ENCODE assay signal across 28 cellular contexts in genomic region chr20:24627926-24628325, GRCh38.
"Had no signal": no experiment of that assay in that cellular context is flagged by ENCODE, and none has a peak within 500 bp of the region (broad histone marks: within the 10 kb centered on the region; RNA-seq: fewer than 3 reads in every experiment).

No MANE protein-coding gene starts in this region.

- H3K4me1 ChIP-seq: pancreas, prostate gland, suprapubic skin, tibial nerve, uterus had no signal

- H3K27me3 ChIP-seq: pancreas, spleen, suprapubic skin, tibial nerve, uterus had no signal

- DNase-seq: hippocampal formation; immature natural killer cell; left ventricle myocardium inferior; mesendoderm; midbrain; mucosa of descending colon; naive thymus-derived CD4-positive, alpha-beta T cell; pancreas; posterior cingulate gyrus; retina; right cardiac atrium; small intestine; spleen; stimulated activated CD4-positive, alpha-beta T cell treated with anti-CD3 and anti-CD28 coated beads, Interleukin-4, amount 100 ng/mL, for 24 hours; stimulated activated naive CD4-positive, alpha-beta T cell; uterus had no signal

- FAIRE-seq: islet of Langerhans, pancreas, small intestine had no signal

- H3K4me3 ChIP-seq: left ventricle myocardium inferior, lung, mucosa of descending colon, pancreas, prostate gland, spleen, suprapubic skin, tibial nerve, uterus had no signal

- H3K36me3 ChIP-seq: left ventricle myocardium inferior, neutrophil, pancreas, prostate gland, spleen, suprapubic skin, tibial nerve, uterus had no signal

- H3K36me3 Mint-ChIP-seq: immature natural killer cell; natural killer cell treated with Interleukin-12 subunit alpha and Interleukin-12 subunit beta and Interleukin-15 and Interleukin-18, amount 100 ng/mL, for 72 hours; stimulated activated effector memory CD8-positive, alpha-beta T cell treated with anti-CD3 and anti-CD28 coated beads, Interleukin-12 subunit alpha, Interleukin-12 subunit beta, amount 100 ng/mL, for 72 hours had no signal

- H3K9me3 Mint-ChIP-seq: immature natural killer cell; natural killer cell treated with Interleukin-12 subunit alpha and Interleukin-12 subunit beta and Interleukin-15 and Interleukin-18, amount 100 ng/mL, for 72 hours; stimulated activated effector memory CD8-positive, alpha-beta T cell treated with anti-CD3 and anti-CD28 coated beads, Interleukin-12 subunit alpha, Interleukin-12 subunit beta, amount 100 ng/mL, for 72 hours; stimulated activated naive CD8-positive, alpha-beta T cell treated with anti-CD3 and anti-CD28 coated beads, Interleukin-15, Interleukin-2, amounts not matched to agents 100 ng/mL and 50 ng/mL, for 24 hours; type B pancreatic cell had no signal

- H3K27ac ChIP-seq: left ventricle myocardium inferior, neutrophil, pancreas, prostate gland, spleen, suprapubic skin, tibial nerve, uterus had no signal

- H3K27me3 Mint-ChIP-seq: stimulated activated naive CD8-positive, alpha-beta T cell treated with anti-CD3 and anti-CD28 coated beads, Interleukin-15, Interleukin-2, amounts not matched to agents 100 ng/mL and 50 ng/mL, for 24 hours had no signal

- H3K4me3 Mint-ChIP-seq: immature natural killer cell; natural killer cell treated with Interleukin-12 subunit alpha and Interleukin-12 subunit beta and Interleukin-15 and Interleukin-18, amount 100 ng/mL, for 72 hours; neural crest cell; stimulated activated effector memory CD8-positive, alpha-beta T cell treated with anti-CD3 and anti-CD28 coated beads, Interleukin-12 subunit alpha, Interleukin-12 subunit beta, amount 100 ng/mL, for 72 hours; stimulated activated naive CD8-positive, alpha-beta T cell treated with anti-CD3 and anti-CD28 coated beads, Interleukin-15, Interleukin-2, amounts not matched to agents 100 ng/mL and 50 ng/mL, for 24 hours; type B pancreatic cell had no signal

- H3K9me3 ChIP-seq: left ventricle myocardium inferior, mucosa of descending colon, neutrophil, pancreas, prostate gland, spleen, suprapubic skin, uterus had no signal

- H3K27ac Mint-ChIP-seq: immature natural killer cell; natural killer cell treated with Interleukin-12 subunit alpha and Interleukin-12 subunit beta and Interleukin-15 and Interleukin-18, amount 100 ng/mL, for 72 hours; stimulated activated effector memory CD8-positive, alpha-beta T cell treated with anti-CD3 and anti-CD28 coated beads, Interleukin-12 subunit alpha, Interleukin-12 subunit beta, amount 100 ng/mL, for 72 hours; stimulated activated naive CD8-positive, alpha-beta T cell treated with anti-CD3 and anti-CD28 coated beads, Interleukin-15, Interleukin-2, amounts not matched to agents 100 ng/mL and 50 ng/mL, for 24 hours; type B pancreatic cell had no signal

- ATAC-seq: mucosa of descending colon; naive thymus-derived CD4-positive, alpha-beta T cell; pancreas; right cardiac atrium; sciatic nerve had no signal

- H3K4me1 Mint-ChIP-seq: stimulated activated effector memory CD8-positive, alpha-beta T cell treated with anti-CD3 and anti-CD28 coated beads, Interleukin-12 subunit alpha, Interleukin-12 subunit beta, amount 100 ng/mL, for 72 hours had no signal
